Comparison of ENCODE assay signal across 21 cellular contexts in genomic region chr5:57276353-57276752, GRCh38.
A peak's percentile ranks its signal among the peaks of the same experiment; 100 is the strongest.
DNase-seq lines count a peak whose midpoint lies in the region; ATAC-seq lines count a peak whose summit lies in the region.
"Had no signal": no experiment of that assay in that cellular context is flagged by ENCODE, and none has a peak within 500 bp of the region (broad histone marks: within the 10 kb centered on the region; RNA-seq: fewer than 3 reads in every experiment).

No MANE protein-coding gene starts in this region.

- DNase-seq in activated CD4-positive, alpha-beta T cell treated with anti-CD3 and anti-CD28 coated beads for 36 hours, result no peak
- DNase-seq in activated CD4-positive, alpha-beta T cell treated with anti-CD3 and anti-CD28 coated beads for 4 hours, result no peak
- peak; percentile 27 for DNase-seq in stimulated activated naive CD8-positive, alpha-beta T cell treated with anti-CD3 and anti-CD28 coated beads, Interleukin-15, Interleukin-2, amounts not matched to agents 100 U/mL and 50 U/mL, for 24 hours
- DNase-seq in stimulated activated naive CD8-positive, alpha-beta T cell treated with anti-CD3 and anti-CD28 coated beads, Interleukin-15, amount 100 ng/mL, for 72 hours, result no peak
- peak; percentile 21 for DNase-seq in activated naive CD8-positive, alpha-beta T cell treated with anti-CD3 and anti-CD28 coated beads, Interleukin-2, amount 50 U/mL, for 24 hours
- no peak for DNase-seq in stimulated activated effector memory CD8-positive, alpha-beta T cell treated with anti-CD3 and anti-CD28 coated beads, Interleukin-12 subunit alpha, Interleukin-12 subunit beta, amount 100 ng/mL, for 72 hours (ENCODE audit: low spot score in 2 of 2)
- DNase-seq in SW480 (ENCODE audit: low spot score), result no peak
- DNase-seq: Caco-2; CD8-positive, alpha-beta T cell; MG63; NCI-H146; NCI-H1930; NCI-H2107; NCI-H446; NCI-H524 treated with DMSO at 0.1 percent for 48 hours; NCI-H774; PC-9 had no signal

- intact Hi-C loops in activated CD4-positive, alpha-beta T cell treated with anti-CD3 and anti-CD28 coated beads for 36 hours (cut with DNase I, micrococcal nuclease), result loop anchor here (2.0 to 5.0 kb wide), 2 partner anchors 376 to 1004 kb away; no protein-coding TSS in a partner anchor

- ATAC-seq in activated CD4-positive, alpha-beta T cell treated with anti-CD3 and anti-CD28 coated beads for 36 hours, result peak; percentile 23
- no peak for ATAC-seq in stimulated activated naive CD8-positive, alpha-beta T cell treated with anti-CD3 and anti-CD28 coated beads, Interleukin-15, Interleukin-2, amounts not matched to agents 100 U/mL and 50 U/mL, for 24 hours
- no peak for ATAC-seq in stimulated activated naive CD8-positive, alpha-beta T cell treated with anti-CD3 and anti-CD28 coated beads, Interleukin-15, amount 100 ng/mL, for 72 hours
- ATAC-seq in activated naive CD8-positive, alpha-beta T cell treated with anti-CD3 and anti-CD28 coated beads, Interleukin-2, amount 50 U/mL, for 24 hours, result peak; percentile 54
- ATAC-seq in stimulated activated effector memory CD8-positive, alpha-beta T cell treated with anti-CD3 and anti-CD28 coated beads, Interleukin-12 subunit alpha, Interleukin-12 subunit beta, amount 100 ng/mL, for 72 hours, result peak; percentile 42
- no peak for ATAC-seq in HG02884 (IDR thresholded peaks at IDR 0.05; ENCODE audit: unreplicated experiment)
- ATAC-seq: CD8-positive, alpha-beta T cell; GM12878; Right ventricle myocardium inferior had no signal

- H3K36me3 Mint-ChIP-seq in activated CD4-positive, alpha-beta T cell treated with anti-CD3 and anti-CD28 coated beads for 36 hours (ENCODE audit: low read depth), result no peaks in the 10 kb centered on the region
- H3K36me3 Mint-ChIP-seq in activated naive CD8-positive, alpha-beta T cell treated with anti-CD3 and anti-CD28 coated beads, Interleukin-2, amount 50 U/mL, for 24 hours (ENCODE audit: low read depth), result no peaks in the 10 kb centered on the region
- no peaks in the 10 kb centered on the region for H3K36me3 Mint-ChIP-seq in stimulated activated effector memory CD8-positive, alpha-beta T cell treated with anti-CD3 and anti-CD28 coated beads, Interleukin-12 subunit alpha, Interleukin-12 subunit beta, amount 100 ng/mL, for 72 hours
- H3K36me3 Mint-ChIP-seq: CD8-positive, alpha-beta T cell had no signal

- no peak overlapping the region for H3K27ac Mint-ChIP-seq in activated CD4-positive, alpha-beta T cell treated with anti-CD3 and anti-CD28 coated beads for 36 hours
- H3K27ac Mint-ChIP-seq in stimulated activated naive CD8-positive, alpha-beta T cell treated with anti-CD3 and anti-CD28 coated beads, Interleukin-15, amount 100 ng/mL, for 72 hours, result no peak overlapping the region
- H3K27ac Mint-ChIP-seq in activated naive CD8-positive, alpha-beta T cell treated with anti-CD3 and anti-CD28 coated beads, Interleukin-2, amount 50 U/mL, for 24 hours, result no peak overlapping the region
- no peak overlapping the region for H3K27ac Mint-ChIP-seq in stimulated activated effector memory CD8-positive, alpha-beta T cell treated with anti-CD3 and anti-CD28 coated beads, Interleukin-12 subunit alpha, Interleukin-12 subunit beta, amount 100 ng/mL, for 72 hours
- H3K27ac Mint-ChIP-seq: B cell; CD8-positive, alpha-beta T cell had no signal

- no peaks in the 10 kb centered on the region for H3K4me1 Mint-ChIP-seq in activated CD4-positive, alpha-beta T cell treated with anti-CD3 and anti-CD28 coated beads for 36 hours
- H3K4me1 Mint-ChIP-seq in stimulated activated naive CD8-positive, alpha-beta T cell treated with anti-CD3 and anti-CD28 coated beads, Interleukin-15, amount 100 ng/mL, for 72 hours, result no peaks in the 10 kb centered on the region
- H3K4me1 Mint-ChIP-seq in activated naive CD8-positive, alpha-beta T cell treated with anti-CD3 and anti-CD28 coated beads, Interleukin-2, amount 50 U/mL, for 24 hours, result peaks cover 3% of the 10 kb centered on the region
- H3K4me1 Mint-ChIP-seq in stimulated activated effector memory CD8-positive, alpha-beta T cell treated with anti-CD3 and anti-CD28 coated beads, Interleukin-12 subunit alpha, Interleukin-12 subunit beta, amount 100 ng/mL, for 72 hours, result no peaks in the 10 kb centered on the region
- H3K4me1 Mint-ChIP-seq: B cell had no signal

- H3K27me3 Mint-ChIP-seq in activated CD4-positive, alpha-beta T cell treated with anti-CD3 and anti-CD28 coated beads for 36 hours, result peaks cover 3% of the 10 kb centered on the region
- H3K27me3 Mint-ChIP-seq in stimulated activated naive CD8-positive, alpha-beta T cell treated with anti-CD3 and anti-CD28 coated beads, Interleukin-15, amount 100 ng/mL, for 72 hours, result peaks cover 17% of the 10 kb centered on the region
- H3K27me3 Mint-ChIP-seq in activated naive CD8-positive, alpha-beta T cell treated with anti-CD3 and anti-CD28 coated beads, Interleukin-2, amount 50 U/mL, for 24 hours, result peaks cover 4% of the 10 kb centered on the region

- CTCF ChIA-PET in activated CD4-positive, alpha-beta T cell treated with anti-CD3 and anti-CD28 coated beads for 36 hours (lab: Charles Lee), result no interaction called here

- POLR2A ChIA-PET in activated CD4-positive, alpha-beta T cell treated with anti-CD3 and anti-CD28 coated beads for 36 hours (lab: Charles Lee), result no interaction called here

- H3K9me3 Mint-ChIP-seq in activated CD4-positive, alpha-beta T cell treated with anti-CD3 and anti-CD28 coated beads for 36 hours (ENCODE audit: low read depth), result no peaks in the 10 kb centered on the region
- no peaks in the 10 kb centered on the region for H3K9me3 Mint-ChIP-seq in stimulated activated naive CD8-positive, alpha-beta T cell treated with anti-CD3 and anti-CD28 coated beads, Interleukin-15, amount 100 ng/mL, for 72 hours
- H3K9me3 Mint-ChIP-seq in activated naive CD8-positive, alpha-beta T cell treated with anti-CD3 and anti-CD28 coated beads, Interleukin-2, amount 50 U/mL, for 24 hours, result no peaks in the 10 kb centered on the region
- H3K9me3 Mint-ChIP-seq in stimulated activated effector memory CD8-positive, alpha-beta T cell treated with anti-CD3 and anti-CD28 coated beads, Interleukin-12 subunit alpha, Interleukin-12 subunit beta, amount 100 ng/mL, for 72 hours, result no peaks in the 10 kb centered on the region
- H3K9me3 Mint-ChIP-seq: CD8-positive, alpha-beta T cell had no signal

- no peak overlapping the region for H3K4me3 Mint-ChIP-seq in activated CD4-positive, alpha-beta T cell treated with anti-CD3 and anti-CD28 coated beads for 36 hours
- no peak overlapping the region for H3K4me3 Mint-ChIP-seq in stimulated activated naive CD8-positive, alpha-beta T cell treated with anti-CD3 and anti-CD28 coated beads, Interleukin-15, amount 100 ng/mL, for 72 hours
- H3K4me3 Mint-ChIP-seq in activated naive CD8-positive, alpha-beta T cell treated with anti-CD3 and anti-CD28 coated beads, Interleukin-2, amount 50 U/mL, for 24 hours, result no peak overlapping the region
- H3K4me3 Mint-ChIP-seq in stimulated activated effector memory CD8-positive, alpha-beta T cell treated with anti-CD3 and anti-CD28 coated beads, Interleukin-12 subunit alpha, Interleukin-12 subunit beta, amount 100 ng/mL, for 72 hours, result no peak overlapping the region
- H3K4me3 Mint-ChIP-seq: B cell; CD8-positive, alpha-beta T cell had no signal

Comparison
In these comparisons a context has a peak if more than half of its experiments do, and no peak if none do; other contexts are left out.
1. DNase-seq: peak in stimulated activated naive CD8-positive, alpha-beta T cell treated with anti-CD3 and anti-CD28 coated beads, Interleukin-15, Interleukin-2, amounts not matched to agents 100 U/mL and 50 U/mL, for 24 hours (single experiment) and activated naive CD8-positive, alpha-beta T cell treated with anti-CD3 and anti-CD28 coated beads, Interleukin-2, amount 50 U/mL, for 24 hours (single experiment); none in activated CD4-positive, alpha-beta T cell treated with anti-CD3 and anti-CD28 coated beads for 36 hours (single experiment), activated CD4-positive, alpha-beta T cell treated with anti-CD3 and anti-CD28 coated beads for 4 hours (0 of 2), stimulated activated naive CD8-positive, alpha-beta T cell treated with anti-CD3 and anti-CD28 coated beads, Interleukin-15, amount 100 ng/mL, for 72 hours (0 of 2), stimulated activated effector memory CD8-positive, alpha-beta T cell treated with anti-CD3 and anti-CD28 coated beads, Interleukin-12 subunit alpha, Interleukin-12 subunit beta, amount 100 ng/mL, for 72 hours (0 of 2) and SW480 (single experiment).
2. ATAC-seq: peak in activated CD4-positive, alpha-beta T cell treated with anti-CD3 and anti-CD28 coated beads for 36 hours (single experiment), activated naive CD8-positive, alpha-beta T cell treated with anti-CD3 and anti-CD28 coated beads, Interleukin-2, amount 50 U/mL, for 24 hours (single experiment) and stimulated activated effector memory CD8-positive, alpha-beta T cell treated with anti-CD3 and anti-CD28 coated beads, Interleukin-12 subunit alpha, Interleukin-12 subunit beta, amount 100 ng/mL, for 72 hours (single experiment); none in stimulated activated naive CD8-positive, alpha-beta T cell treated with anti-CD3 and anti-CD28 coated beads, Interleukin-15, Interleukin-2, amounts not matched to agents 100 U/mL and 50 U/mL, for 24 hours (single experiment), stimulated activated naive CD8-positive, alpha-beta T cell treated with anti-CD3 and anti-CD28 coated beads, Interleukin-15, amount 100 ng/mL, for 72 hours (single experiment) and HG02884 (single experiment).